Comparison of ENCODE assay signal across 21 cellular contexts in the genomic region with DNA sequence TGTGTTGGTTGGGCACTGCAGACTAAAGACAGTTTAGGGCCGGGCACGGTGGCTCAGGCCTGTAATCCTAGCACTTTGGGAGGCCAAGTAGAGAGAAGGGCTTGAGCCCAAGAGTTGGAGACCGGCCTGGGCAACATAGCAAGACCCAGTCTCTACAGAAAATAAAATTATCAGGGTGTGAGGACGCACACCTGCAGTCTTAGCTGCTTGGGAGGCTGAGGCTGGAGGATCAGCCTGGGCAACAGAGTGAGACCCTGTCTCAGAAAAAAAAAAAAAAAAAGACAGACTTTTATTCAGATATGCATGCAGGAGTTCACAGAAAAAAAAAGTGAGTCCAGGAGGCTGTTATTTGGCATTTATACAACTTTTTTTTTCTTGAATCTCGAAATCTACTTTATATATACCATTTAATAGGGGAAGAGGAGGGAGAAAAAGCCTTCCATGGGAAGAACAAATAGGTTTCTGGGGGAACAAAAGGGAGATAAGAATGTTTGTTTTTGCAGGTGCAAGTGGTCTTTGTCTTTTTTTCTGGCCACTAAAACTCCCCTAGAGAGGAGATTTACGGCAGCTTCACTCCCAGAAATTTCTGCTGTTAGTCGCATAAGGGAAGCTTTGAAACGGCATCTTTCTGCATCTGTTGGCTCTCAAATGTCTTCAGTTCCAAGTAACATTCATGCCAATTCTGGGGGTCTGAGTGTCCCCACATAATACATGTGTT.
"Had no signal": no experiment of that assay in that cellular context is flagged by ENCODE, and none has a peak within 500 bp of the region (broad histone marks: within the 10 kb centered on the region; RNA-seq: fewer than 3 reads in every experiment).

No MANE protein-coding gene starts in this region.

- H3K27me3 ChIP-seq: esophagus muscularis mucosa, gastrocnemius medialis, pancreas, spleen, transverse colon had no signal

- H3K9me3 Mint-ChIP-seq: central memory CD8-positive, alpha-beta T cell; naive thymus-derived CD4-positive, alpha-beta T cell; stimulated activated memory B cell treated with anti-CD40 and anti-IgM and Interleukin-4, amounts not matched to agents 10 μg/mL and 1 μg/mL and 100 μg/mL, for 72 hours; stimulated activated naive CD8-positive, alpha-beta T cell treated with anti-CD3 and anti-CD28 coated beads, Interleukin-15, amount 100 ng/mL, for 72 hours had no signal

- H3K4me3 ChIP-seq: esophagus muscularis mucosa, gastrocnemius medialis, pancreas, prostate gland, spleen, thoracic aorta, transverse colon had no signal

- ATAC-seq: gastrocnemius medialis; left lobe of liver; naive thymus-derived CD4-positive, alpha-beta T cell; pancreas; sciatic nerve; stimulated activated memory B cell treated with anti-CD40 and anti-IgM and Interleukin-4, amounts not matched to agents 10 μg/mL and 1 μg/mL and 100 μg/mL, for 72 hours; stimulated activated naive CD8-positive, alpha-beta T cell treated with anti-CD3 and anti-CD28 coated beads, Interleukin-15, amount 100 ng/mL, for 72 hours had no signal

- DNase-seq: effector memory CD4-positive, alpha-beta T cell; gastrocnemius medialis; glutamatergic neuron; mammary epithelial cell; naive thymus-derived CD4-positive, alpha-beta T cell; occipital lobe; pancreas; spleen; stimulated activated CD4-positive, alpha-beta T cell treated with anti-CD3 and anti-CD28 coated beads, Interleukin-15, amount 100 ng/mL, for 24 hours; stimulated activated CD4-positive, alpha-beta T cell treated with anti-CD3 and anti-CD28 coated beads, Interleukin-1b, Interleukin-23, amount 100 ng/mL, for 48 hours; stimulated activated CD4-positive, alpha-beta T cell treated with anti-CD3 and anti-CD28 coated beads, Interleukin-4, amount 100 ng/mL, for 24 hours; stimulated activated naive CD8-positive, alpha-beta T cell treated with anti-CD3 and anti-CD28 coated beads, Interleukin-15, amount 100 ng/mL, for 72 hours; transverse colon had no signal

- H3K36me3 ChIP-seq: esophagus muscularis mucosa, gastrocnemius medialis, pancreas, prostate gland, spleen, thoracic aorta, transverse colon had no signal

- H3K27ac ChIP-seq: epithelial cell of prostate, esophagus muscularis mucosa, gastrocnemius medialis, pancreas, prostate gland, spleen, thoracic aorta, transverse colon had no signal

- H3K27me3 Mint-ChIP-seq: central memory CD8-positive, alpha-beta T cell; stimulated activated memory B cell treated with anti-CD40 and anti-IgM and Interleukin-4, amounts not matched to agents 10 μg/mL and 1 μg/mL and 100 μg/mL, for 72 hours; stimulated activated naive CD8-positive, alpha-beta T cell treated with anti-CD3 and anti-CD28 coated beads, Interleukin-15, amount 100 ng/mL, for 72 hours had no signal

- H3K27ac Mint-ChIP-seq: naive thymus-derived CD4-positive, alpha-beta T cell; stimulated activated memory B cell treated with anti-CD40 and anti-IgM and Interleukin-4, amounts not matched to agents 10 μg/mL and 1 μg/mL and 100 μg/mL, for 72 hours; stimulated activated naive CD8-positive, alpha-beta T cell treated with anti-CD3 and anti-CD28 coated beads, Interleukin-15, amount 100 ng/mL, for 72 hours had no signal

- H3K4me1 ChIP-seq: prostate gland had no signal

- H3K9me3 ChIP-seq: esophagus muscularis mucosa, gastrocnemius medialis, pancreas, prostate gland, spleen, thoracic aorta, transverse colon had no signal

- H3K4me3 Mint-ChIP-seq: central memory CD8-positive, alpha-beta T cell; naive thymus-derived CD4-positive, alpha-beta T cell; stimulated activated memory B cell treated with anti-CD40 and anti-IgM and Interleukin-4, amounts not matched to agents 10 μg/mL and 1 μg/mL and 100 μg/mL, for 72 hours; stimulated activated naive CD8-positive, alpha-beta T cell treated with anti-CD3 and anti-CD28 coated beads, Interleukin-15, amount 100 ng/mL, for 72 hours had no signal
